In the genomic region with DNA sequence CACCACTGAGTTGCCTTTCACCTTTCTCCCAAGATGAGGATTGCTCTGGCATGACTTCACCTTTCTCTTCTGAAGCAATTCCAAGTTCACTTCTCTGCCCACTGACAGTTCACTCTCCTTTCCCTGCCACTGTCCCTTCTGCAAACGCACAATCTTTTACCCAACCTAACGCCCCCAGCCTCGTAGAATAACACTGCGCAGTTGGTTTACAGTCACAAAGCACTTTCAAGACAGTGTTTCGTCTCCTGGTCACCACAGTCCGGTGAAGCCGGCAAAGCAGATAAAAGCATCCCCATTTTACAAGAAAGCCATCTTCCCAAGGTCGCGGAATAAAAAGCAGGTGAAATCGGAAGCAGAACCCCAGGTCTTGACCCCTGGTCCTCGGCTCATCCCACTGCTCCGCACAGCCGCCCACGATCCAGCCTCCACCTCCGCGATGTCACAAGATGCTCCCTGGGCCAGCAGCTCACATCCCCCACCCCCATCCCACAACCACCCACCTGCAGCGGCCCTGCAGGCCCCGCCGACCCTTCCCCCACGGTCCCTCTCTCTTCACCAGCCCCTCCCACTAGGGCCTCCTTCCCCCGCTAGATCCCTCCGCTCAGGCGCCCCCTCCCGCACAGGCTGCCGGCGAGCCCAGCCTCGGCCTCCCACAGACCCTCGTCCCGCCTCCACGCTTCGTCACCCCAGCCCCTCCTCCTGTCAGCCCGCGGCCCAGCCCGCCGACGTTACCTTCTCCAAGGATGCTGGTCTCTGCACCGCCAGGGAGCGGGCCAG, we compare ENCODE assay signal across 8 cellular contexts. TPM values are rescaled to one million over a fixed set of nuclear protein-coding genes. Genes with fewer than 3 reads are reported as not detected.
DNase-seq lines count a peak whose midpoint lies in the region; ATAC-seq and TF ChIP-seq lines count a peak whose summit lies in the region.

No MANE protein-coding gene starts in this region.

- H3K9me3 ChIP-seq in right lobe of liver, result no peaks in the 10 kb centered on the region

- 0% methylated on average over 29 of the region's 38 CpGs for WGBS in right lobe of liver (ENCODE audit: insufficient coverage, low coverage, low lambda C conversion rate, missing lambda C conversion rate)

- ATAC-seq in GM19043 (IDR thresholded peaks at IDR 0.05; ENCODE audit: low read depth, unreplicated experiment) (peak; percentile 31), HG03354 (IDR thresholded peaks at IDR 0.05; ENCODE audit: poor library complexity, severe bottlenecking, unreplicated experiment) (peak; percentile 58), right lobe of liver (peak; percentile 51 to 68 (median 63))

- intact Hi-C loops in dorsolateral prefrontal cortex (cut with DNase I), result loop anchor here (2.0 to 5.0 kb wide), 3 partner anchors 59 to 144 kb away; a partner anchor contains a TSS
- intact Hi-C loops in right lobe of liver (cut with DNase I), result no loop called here

- TF ChIP-seq CTCF in AG10803 (conservative IDR thresholded peaks at IDR 0.05; ENCODE audit: low read length) (no peak), dorsolateral prefrontal cortex (IDR thresholded peaks at IDR 0.05 in 54 of 56, conservative IDR thresholded peaks at IDR 0.05 in 2 of 56; ENCODE audit: low read depth in 1 of 56, partially characterized antibody in 56 of 56) (no peak), right lobe of liver (IDR thresholded peaks at IDR 0.05) (no peak)

- H3K4me1 ChIP-seq in right lobe of liver, result peaks cover 0 to 31% (median 9%) of the 10 kb centered on the region in 4 donors

- DNase-seq in AG10803 (ENCODE audit: low read depth) (peak; percentile 76), NCI-H524 treated with DMSO at 0.1 percent for 48 hours (lab: John Stamatoyannopoulos, UW) (peak; percentile 58), dorsolateral prefrontal cortex (peak; percentile 56 to 88 (median 74)), right lobe of liver (peak; percentile 83 to 90 (median 90))
- DNase-seq in activated CD4-positive, alpha-beta T cell treated with anti-CD3 and anti-CD28 coated beads, Interleukin-2, amount 50 U/mL, for 48 hours, result peak; percentile 81 to 87
- peak; percentile 83 for DNase-seq in stimulated activated CD4-positive, alpha-beta T cell treated with anti-CD3 and anti-CD28 coated beads, Interleukin-4, amount 100 ng/mL, for 1 hour

- no peaks in the 10 kb centered on the region for H3K36me3 ChIP-seq in right lobe of liver

- H3K27me3 ChIP-seq in dorsolateral prefrontal cortex (no peaks in the 10 kb centered on the region), right lobe of liver (no peaks in the 10 kb centered on the region)

- H3K4me3 ChIP-seq in AG10803 (ENCODE audit: low read length), result peak overlapping the region; percentile 89
- peak overlapping the region; percentile 75 to 99 (median 93) for H3K4me3 ChIP-seq in dorsolateral prefrontal cortex
- H3K4me3 ChIP-seq in right lobe of liver, result peak overlapping the region; percentile 83 to 97 (median 85)

- H3K27ac ChIP-seq in dorsolateral prefrontal cortex (peak overlapping the region; percentile 59 to 98 (median 89)), right lobe of liver (peak overlapping the region; percentile 70 to 89 (median 88))

- TF ChIP-seq POLR2A in right lobe of liver (IDR thresholded peaks at IDR 0.05), result no peak

RNA-seq across cellular contexts. Expression of a gene that starts 0.6 kb away (rescaled TPM):
- total RNA-seq in dorsolateral prefrontal cortex (100 to 1,000 TPM; 211 to 601 (median 463) TPM), right lobe of liver (10 to 100 TPM; 35.3 to 55.4 (median 47.7) TPM)

RNA-seq across cellular contexts. Expression of a gene that starts 0.8 kb away (rescaled TPM):
- 10 to 100 TPM; 16.5 to 33.5 (median 23.5) TPM for total RNA-seq in dorsolateral prefrontal cortex
- 10 to 100 TPM; 17.6 to 27.0 (median 22.4) TPM for total RNA-seq in right lobe of liver

RNA-seq across cellular contexts. Expression of a gene that starts 59.2 kb away (rescaled TPM):
- total RNA-seq in dorsolateral prefrontal cortex (100 to 1,000 TPM in 31 of 120 experiments, 10 to 100 TPM in 89; 75.1 to 125 (median 94.5) TPM), right lobe of liver (10 to 100 TPM; 27.5 to 53.1 (median 35.2) TPM)

Comparison
In these comparisons a context has a peak if more than half of its experiments do, and no peak if none do; other contexts are left out.
1. Peak in every context shown above with its lines: DNase-seq, ATAC-seq, H3K4me3 ChIP-seq and H3K27ac ChIP-seq.
2. intact Hi-C loops: an anchor here in dorsolateral prefrontal cortex (2.0 to 5.0 kb wide); none called in right lobe of liver.